Comparison of ENCODE assay signal across 8 cellular contexts in the genomic region with DNA sequence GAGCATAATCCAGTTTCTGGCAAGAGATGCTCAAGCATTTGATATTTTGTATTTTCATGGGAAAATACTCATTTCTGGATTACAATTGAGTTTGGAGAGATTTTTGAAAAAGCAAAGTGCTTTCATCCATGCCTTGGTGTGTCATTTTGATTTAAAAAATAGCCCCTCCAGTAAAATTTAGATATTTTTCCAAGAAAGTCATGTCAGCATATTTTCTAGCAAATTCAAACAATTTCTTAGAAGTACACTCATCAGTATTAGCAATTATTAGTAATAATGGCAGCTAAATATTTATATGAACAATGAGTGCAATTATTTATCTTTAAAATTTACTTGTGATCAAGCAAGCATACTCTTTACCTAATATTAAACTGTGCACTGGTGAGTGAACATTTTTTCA.
"Had no signal": no experiment of that assay in that cellular context is flagged by ENCODE, and none has a peak within 500 bp of the region (broad histone marks: within the 10 kb centered on the region; RNA-seq: fewer than 3 reads in every experiment).

No MANE protein-coding gene starts in this region.

- DNase-seq: GDM1, GF-D8 had no signal

- H3K4me3 ChIP-seq: GM12878 had no signal

- ATAC-seq: GM12878 had no signal

- FAIRE-seq: G401.6, GM12878, GM12891, GM12892, GM18507, GM19239 had no signal
